ENCODE assay signal across 17 cellular contexts in genomic region chr2:101893676-101894381, GRCh38.
DNase-seq lines count a peak whose midpoint lies in the region; ATAC-seq and TF ChIP-seq lines count a peak whose summit lies in the region.
"Had no signal": no experiment of that assay in that cellular context is flagged by ENCODE, and none has a peak within 500 bp of the region (broad histone marks: within the 10 kb centered on the region; RNA-seq: fewer than 3 reads in every experiment).

No MANE protein-coding gene starts in this region.

- ATAC-seq in activated CD8-positive, alpha-beta memory T cell treated with anti-CD3 and anti-CD28 coated beads, Interleukin-2, amount 10 ng/mL, durations not matched to agents 7 days and 5 days = no peak

- H3K4me1 ChIP-seq in mesendoderm (ENCODE audit: control insufficient read depth, low read depth, low read length) = peaks cover 2% of the 10 kb centered on the region
- H3K4me1 ChIP-seq: uterus had no signal

- DNase-seq in AG09309 (ENCODE audit: low read depth) (peak; percentile 11), fibroblast of peridontal ligament (ENCODE audit: extremely low read depth) (peak; percentile 53), mesendoderm (peak; percentile 58), LoVo (ENCODE audit: low spot score) (no peak), NCI-H2196 treated with DMSO at 0.1 percent for 48 hours (lab: John Stamatoyannopoulos, UW; ENCODE audit: unreplicated experiment) (no peak), MV-4-11 (lab: John Stamatoyannopoulos, UW) (no peak)
- no peak for DNase-seq in activated CD8-positive, alpha-beta memory T cell treated with anti-CD3 and anti-CD28 coated beads, Interleukin-2, amount 10 ng/mL, durations not matched to agents 7 days and 5 days
- DNase-seq: activated CD4-positive, alpha-beta T cell treated with anti-CD3 and anti-CD28 coated beads for 1 hour; brain microvascular endothelial cell; NCI-H2107; NCI-H69; right cardiac atrium; stimulated activated CD4-positive, alpha-beta T cell treated with anti-CD3 and anti-CD28 coated beads, Interleukin-1b, Interleukin-23, amount 100 ng/mL, for 48 hours; T-helper 9 cell; uterus had no signal

- WGBS in mesendoderm (ENCODE audit: extremely low coverage, insufficient coverage, low lambda C conversion rate) = no CpG with 5 or more reads among the region's 9 CpGs

- H3K27me3 ChIP-seq in mesendoderm (ENCODE audit: insufficient read depth, low read length, poor library complexity) = no peaks in the 10 kb centered on the region
- H3K27me3 ChIP-seq: brain microvascular endothelial cell, uterus had no signal

- TF ChIP-seq CTCF in AG09309 (IDR thresholded peaks at IDR 0.05; ENCODE audit: control insufficient read depth, insufficient read depth, low read depth, low read length, missing control alignments) = no peak

- no peak overlapping the region for H3K23ac ChIP-seq in mesendoderm (ENCODE audit: low read length)

- no peak overlapping the region for H3K56ac ChIP-seq in mesendoderm (ENCODE audit: low read length)

- H3K4me1 Mint-ChIP-seq in activated CD8-positive, alpha-beta memory T cell treated with anti-CD3 and anti-CD28 coated beads, Interleukin-2, amount 10 ng/mL, durations not matched to agents 7 days and 5 days = no peaks in the 10 kb centered on the region

- no peak overlapping the region for H2BK120ac ChIP-seq in mesendoderm (ENCODE audit: low read depth, low read length)

- H3K4me2 ChIP-seq in mesendoderm (ENCODE audit: low read length) = no peak overlapping the region

- H3K4ac ChIP-seq in mesendoderm (ENCODE audit: low read depth, low read length) = no peak overlapping the region

- H4K5ac ChIP-seq in mesendoderm (ENCODE audit: low read length) = no peak overlapping the region

- H4K8ac ChIP-seq in mesendoderm (ENCODE audit: low read depth, low read length) = no peak overlapping the region

- no peaks in the 10 kb centered on the region for H3K9me3 Mint-ChIP-seq in activated CD8-positive, alpha-beta memory T cell treated with anti-CD3 and anti-CD28 coated beads, Interleukin-2, amount 10 ng/mL, durations not matched to agents 7 days and 5 days (ENCODE audit: low read depth)

- no peak overlapping the region for H3K27ac ChIP-seq in mesendoderm (ENCODE audit: low read depth, low read length)
- H3K27ac ChIP-seq: brain microvascular endothelial cell, epithelial cell of prostate, uterus had no signal

- H2AK5ac ChIP-seq in mesendoderm (ENCODE audit: low read length) = no peak overlapping the region

- H3K9ac ChIP-seq in mesendoderm (ENCODE audit: low read length) = no peak overlapping the region

- H3K4me3 ChIP-seq in AG09309 (ENCODE audit: control insufficient read depth, low read depth, low read length) (no peak overlapping the region), mesendoderm (ENCODE audit: low read length) (no peak overlapping the region)
- H3K4me3 ChIP-seq: uterus had no signal

- peaks cover 35% of the 10 kb centered on the region for H3K36me3 Mint-ChIP-seq in activated CD8-positive, alpha-beta memory T cell treated with anti-CD3 and anti-CD28 coated beads, Interleukin-2, amount 10 ng/mL, durations not matched to agents 7 days and 5 days

- H3K79me1 ChIP-seq in mesendoderm (ENCODE audit: low read length) = no peaks in the 10 kb centered on the region

- H3K27ac Mint-ChIP-seq in activated CD8-positive, alpha-beta memory T cell treated with anti-CD3 and anti-CD28 coated beads, Interleukin-2, amount 10 ng/mL, durations not matched to agents 7 days and 5 days = no peak overlapping the region

- no peak overlapping the region for H2BK15ac ChIP-seq in mesendoderm (replicated peaks; ENCODE audit: low read depth)

- no peaks in the 10 kb centered on the region for H3K27me3 Mint-ChIP-seq in activated CD8-positive, alpha-beta memory T cell treated with anti-CD3 and anti-CD28 coated beads, Interleukin-2, amount 10 ng/mL, durations not matched to agents 7 days and 5 days

- 0 out of 2 replicates have a peak, but pooled peaks have one; percentile 0 for TF ChIP-seq RAD21 in Ishikawa (IDR thresholded peaks at IDR 0.05; ENCODE audit: low read depth)

- no peak overlapping the region for H2BK5ac ChIP-seq in mesendoderm (ENCODE audit: low read length)

- H3K4me3 Mint-ChIP-seq in activated CD8-positive, alpha-beta memory T cell treated with anti-CD3 and anti-CD28 coated beads, Interleukin-2, amount 10 ng/mL, durations not matched to agents 7 days and 5 days = no peak overlapping the region

- CTCF ChIA-PET in activated CD8-positive, alpha-beta memory T cell treated with anti-CD3 and anti-CD28 coated beads, Interleukin-2, amount 10 ng/mL, durations not matched to agents 7 days and 5 days (lab: Charles Lee) = interaction anchor here (1.5 to 2.3 kb wide), 2 partner anchors 10 to 347 kb away, joined by 4 to 9 read pairs; no protein-coding TSS in a partner anchor

- no peaks in the 10 kb centered on the region for H3K79me2 ChIP-seq in mesendoderm (ENCODE audit: control insufficient read depth, insufficient read depth, low read length)

- no peaks in the 10 kb centered on the region for H3K36me3 ChIP-seq in mesendoderm (ENCODE audit: control insufficient read depth, insufficient read depth, low read length)
- H3K36me3 ChIP-seq: uterus had no signal

- peak; percentile 69; the same call in 1 of the 2 replicates for TF ChIP-seq EP300 in Ishikawa (IDR thresholded peaks at IDR 0.05; ENCODE audit: borderline replicate concordance)

- H3K18ac ChIP-seq in mesendoderm (ENCODE audit: low read length) = no peak overlapping the region

TF ChIP-seq in Ishikawa, 13 proteins besides CTCF, POLR2A, EP300 and RAD21:
- TF ChIP-seq NFIC (IDR thresholded peaks at IDR 0.05) (peak; percentile 38; the same call in 1 of the 2 replicates), TCF12 (IDR thresholded peaks at IDR 0.05; ENCODE audit: low read depth) (peak; percentile 35; the same call in 1 of the 2 replicates)
- TF ChIP-seq, protein P1, sequence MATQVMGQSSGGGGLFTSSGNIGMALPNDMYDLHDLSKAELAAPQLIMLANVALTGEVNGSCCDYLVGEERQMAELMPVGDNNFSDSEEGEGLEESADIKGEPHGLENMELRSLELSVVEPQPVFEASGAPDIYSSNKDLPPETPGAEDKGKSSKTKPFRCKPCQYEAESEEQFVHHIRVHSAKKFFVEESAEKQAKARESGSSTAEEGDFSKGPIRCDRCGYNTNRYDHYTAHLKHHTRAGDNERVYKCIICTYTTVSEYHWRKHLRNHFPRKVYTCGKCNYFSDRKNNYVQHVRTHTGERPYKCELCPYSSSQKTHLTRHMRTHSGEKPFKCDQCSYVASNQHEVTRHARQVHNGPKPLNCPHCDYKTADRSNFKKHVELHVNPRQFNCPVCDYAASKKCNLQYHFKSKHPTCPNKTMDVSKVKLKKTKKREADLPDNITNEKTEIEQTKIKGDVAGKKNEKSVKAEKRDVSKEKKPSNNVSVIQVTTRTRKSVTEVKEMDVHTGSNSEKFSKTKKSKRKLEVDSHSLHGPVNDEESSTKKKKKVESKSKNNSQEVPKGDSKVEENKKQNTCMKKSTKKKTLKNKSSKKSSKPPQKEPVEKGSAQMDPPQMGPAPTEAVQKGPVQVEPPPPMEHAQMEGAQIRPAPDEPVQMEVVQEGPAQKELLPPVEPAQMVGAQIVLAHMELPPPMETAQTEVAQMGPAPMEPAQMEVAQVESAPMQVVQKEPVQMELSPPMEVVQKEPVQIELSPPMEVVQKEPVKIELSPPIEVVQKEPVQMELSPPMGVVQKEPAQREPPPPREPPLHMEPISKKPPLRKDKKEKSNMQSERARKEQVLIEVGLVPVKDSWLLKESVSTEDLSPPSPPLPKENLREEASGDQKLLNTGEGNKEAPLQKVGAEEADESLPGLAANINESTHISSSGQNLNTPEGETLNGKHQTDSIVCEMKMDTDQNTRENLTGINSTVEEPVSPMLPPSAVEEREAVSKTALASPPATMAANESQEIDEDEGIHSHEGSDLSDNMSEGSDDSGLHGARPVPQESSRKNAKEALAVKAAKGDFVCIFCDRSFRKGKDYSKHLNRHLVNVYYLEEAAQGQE (IDR thresholded peaks at IDR 0.05; ENCODE audit: low read depth) = no peak

Comparison
In these comparisons a context has a peak if more than half of its experiments do, and no peak if none do; other contexts are left out.
1. DNase-seq: peak in AG09309 (single experiment), fibroblast of peridontal ligament (single experiment) and mesendoderm (single experiment); none in LoVo (single experiment), NCI-H2196 treated with DMSO at 0.1 percent for 48 hours (single experiment), activated CD8-positive, alpha-beta memory T cell treated with anti-CD3 and anti-CD28 coated beads, Interleukin-2, amount 10 ng/mL, durations not matched to agents 7 days and 5 days (single experiment) and MV-4-11 (single experiment).